14 cellular contexts compared by ENCODE assay signal in the genomic region with DNA sequence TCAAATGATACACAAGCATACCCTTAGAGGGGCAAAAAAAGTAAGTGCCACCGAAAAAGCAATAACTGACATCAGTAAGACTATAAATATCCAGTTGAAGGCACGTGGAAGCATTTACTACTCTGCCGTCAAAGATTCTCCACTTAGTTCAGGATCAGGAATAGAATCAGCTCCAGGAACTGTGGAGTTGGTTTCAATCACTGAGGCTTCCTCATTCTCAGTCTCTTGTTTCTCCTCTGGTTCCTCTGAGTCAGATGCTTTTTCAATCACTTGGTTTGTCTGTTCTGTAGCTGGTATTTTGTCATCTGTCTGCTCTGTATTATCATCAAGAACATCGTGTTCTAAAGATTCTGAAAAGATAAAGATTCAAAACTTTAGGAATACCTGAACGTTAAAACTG.
DNase-seq lines count a peak whose midpoint lies in the region; ATAC-seq and TF ChIP-seq lines count a peak whose summit lies in the region.
"Had no signal": no experiment of that assay in that cellular context is flagged by ENCODE, and none has a peak within 500 bp of the region (broad histone marks: within the 10 kb centered on the region; RNA-seq: fewer than 3 reads in every experiment).

No MANE protein-coding gene starts in this region.

- no peak overlapping the region for H3K4me3 ChIP-seq in left ventricle myocardium inferior
- no peak overlapping the region for H3K4me3 ChIP-seq in astrocyte of the spinal cord (ENCODE audit: low read depth, low read length)
- H3K4me3 ChIP-seq: body of pancreas, stomach had no signal

- H3K4me3 Mint-ChIP-seq in type B pancreatic cell: no peak overlapping the region
- H3K4me3 Mint-ChIP-seq: activated CD8-positive, alpha-beta T cell treated with anti-CD3 and anti-CD28 coated beads for 36 hours; H9 had no signal

- H3K27me3 Mint-ChIP-seq in type B pancreatic cell: no peaks in the 10 kb centered on the region
- H3K27me3 Mint-ChIP-seq: activated CD8-positive, alpha-beta T cell treated with anti-CD3 and anti-CD28 coated beads for 36 hours had no signal

- peaks cover 15% of the 10 kb centered on the region for H3K4me1 ChIP-seq in left ventricle myocardium inferior
- H3K4me1 ChIP-seq: body of pancreas, stomach had no signal

- DNase-seq in Right ventricle myocardium superior (no peak), left ventricle myocardium inferior (no peak), astrocyte of the spinal cord (ENCODE audit: low read depth, low spot score) (peak; percentile 38), iris pigment epithelial cell (ENCODE audit: low read depth) (peak; percentile 75), type B pancreatic cell (ENCODE audit: extremely low spot score, unreplicated experiment) (no peak), NOMO-1 treated with dmso at 0.1 percent for 144 hours (lab: John Stamatoyannopoulos, UW; ENCODE audit: unreplicated experiment) (no peak), NCI-H69 (lab: John Stamatoyannopoulos, UW) (no peak)
- no peak for DNase-seq in activated naive CD4-positive, alpha-beta T cell treated with Interleukin-2 at 50 U/mL for 16 hours
- DNase-seq: activated CD8-positive, alpha-beta T cell treated with anti-CD3 and anti-CD28 coated beads for 36 hours; activated effector memory CD4-positive, alpha-beta T cell treated with anti-CD3 and anti-CD28 coated beads, Interleukin-2, amount 50 U/mL, for 16 hours; body of pancreas; H9; NCI-H2107; stomach had no signal

- no peak overlapping the region for H3K27ac ChIP-seq in left ventricle myocardium inferior (replicated peaks)
- H3K27ac ChIP-seq: body of pancreas, stomach had no signal

- no peaks in the 10 kb centered on the region for H3K9me3 Mint-ChIP-seq in type B pancreatic cell
- H3K9me3 Mint-ChIP-seq: activated CD8-positive, alpha-beta T cell treated with anti-CD3 and anti-CD28 coated beads for 36 hours; H9 had no signal

- in situ Hi-C loops in astrocyte of the spinal cord (cut with HindIII; ENCODE audit: low sequenced_read_pairs): no loop called here

- H3K27me3 ChIP-seq in left ventricle myocardium inferior (ENCODE audit: low read depth): no peaks in the 10 kb centered on the region
- H3K27me3 ChIP-seq: body of pancreas, stomach had no signal

- peak; percentile 58 for ATAC-seq in Right ventricle myocardium superior (ENCODE audit: poor library complexity)
- ATAC-seq: activated CD8-positive, alpha-beta T cell treated with anti-CD3 and anti-CD28 coated beads for 36 hours; body of pancreas had no signal

- peaks cover 38% of the 10 kb centered on the region for H3K36me3 ChIP-seq in left ventricle myocardium inferior

- peaks cover 5% of the 10 kb centered on the region for H3K4me1 Mint-ChIP-seq in type B pancreatic cell (ENCODE audit: unreplicated experiment)

- intact Hi-C loops in Right ventricle myocardium superior (cut with DNase I) (no loop called here), left ventricle myocardium inferior (cut with micrococcal nuclease) (no loop called here)

- H3K27ac Mint-ChIP-seq in type B pancreatic cell: peak overlapping the region; percentile 17
- H3K27ac Mint-ChIP-seq: activated CD8-positive, alpha-beta T cell treated with anti-CD3 and anti-CD28 coated beads for 36 hours had no signal

- no peaks in the 10 kb centered on the region for H3K9me3 ChIP-seq in left ventricle myocardium inferior (replicated peaks)
- H3K9me3 ChIP-seq: body of pancreas, stomach had no signal

- H3K36me3 Mint-ChIP-seq in type B pancreatic cell: peaks cover 12% of the 10 kb centered on the region

- TF ChIP-seq CTCF in left ventricle myocardium inferior (IDR thresholded peaks at IDR 0.05; ENCODE audit: borderline replicate concordance): no peak
- no peak for TF ChIP-seq CTCF in astrocyte of the spinal cord (IDR thresholded peaks at IDR 0.05; ENCODE audit: low read depth, low read length)
- no peak for TF ChIP-seq CTCF in type B pancreatic cell (conservative IDR thresholded peaks at IDR 0.05)

Comparison
In these comparisons a context has a peak if more than half of its experiments do, and no peak if none do; other contexts are left out.
1. DNase-seq: peak in astrocyte of the spinal cord (single experiment) and iris pigment epithelial cell (single experiment); none in Right ventricle myocardium superior (single experiment), left ventricle myocardium inferior (single experiment), type B pancreatic cell (single experiment), NOMO-1 treated with dmso at 0.1 percent for 144 hours (single experiment), activated naive CD4-positive, alpha-beta T cell treated with Interleukin-2 at 50 U/mL for 16 hours (single experiment) and NCI-H69 (single experiment).